1 cellular context compared by ENCODE assay signal in genomic region chr11:18172686-18173085, GRCh38.
TF ChIP-seq lines count a peak whose summit lies in the region.

Gene MRGPRX4, plus strand, starts transcription at chr11:18172837. Its CDS starts 420 bp downstream, at chr11:18173257.

TF ChIP-seq in HepG2, 621 proteins besides CTCF, POLR2A, EP300 and RAD21 (continued from another document):
- TF ChIP-seq ZBED4 (CRISPR knock-in tag; IDR thresholded peaks at IDR 0.05; ENCODE audit: borderline replicate concordance) (no peak), ARID3A (IDR thresholded peaks at IDR 0.05; ENCODE audit: low read depth, low read length) (0 out of 2 replicates have a peak, but pooled peaks have one; percentile 10)
TF ChIP-seq in HepG2: peak in this region for 3.
